In the genomic region with DNA sequence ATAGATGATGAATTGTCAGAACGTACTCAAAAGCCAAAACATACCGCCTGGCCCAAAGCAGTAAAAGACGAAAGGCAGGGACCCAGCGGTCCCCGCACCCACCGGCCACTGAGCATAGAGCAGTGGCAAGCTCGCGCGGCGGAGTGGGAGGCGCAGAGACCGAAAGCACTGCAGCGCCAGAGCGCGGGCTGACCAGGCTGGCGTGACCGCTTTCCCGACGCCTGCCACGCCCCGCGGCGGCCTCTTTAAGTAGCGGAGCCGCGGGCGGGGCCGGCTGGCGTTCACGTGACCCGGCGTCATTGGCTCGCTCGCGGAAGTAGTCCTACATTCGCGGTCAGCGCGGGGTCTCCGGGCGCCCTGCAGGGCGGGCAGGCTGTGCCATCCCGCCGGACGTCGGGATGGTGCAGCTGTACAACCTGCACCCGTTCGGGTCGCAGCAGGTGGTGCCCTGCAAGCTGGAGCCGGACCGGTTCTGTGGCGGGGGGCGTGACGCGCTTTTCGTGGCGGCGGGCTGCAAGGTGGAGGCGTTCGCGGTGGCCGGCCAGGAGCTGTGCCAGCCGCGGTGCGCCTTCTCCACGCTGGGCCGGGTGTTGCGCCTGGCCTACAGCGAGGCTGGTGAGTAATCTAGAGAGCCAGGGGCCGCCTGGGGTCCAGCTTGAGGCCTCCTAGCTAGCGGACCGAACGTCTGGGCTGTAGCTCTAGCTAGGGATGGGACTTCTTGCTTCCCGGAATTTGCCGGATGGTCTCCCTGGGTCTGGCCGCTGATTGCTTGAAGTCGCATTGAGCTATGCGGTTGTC, we compare ENCODE assay signal across 8 cellular contexts.
DNase-seq lines count a peak whose midpoint lies in the region; ATAC-seq and TF ChIP-seq lines count a peak whose summit lies in the region.

A gene with protein sequence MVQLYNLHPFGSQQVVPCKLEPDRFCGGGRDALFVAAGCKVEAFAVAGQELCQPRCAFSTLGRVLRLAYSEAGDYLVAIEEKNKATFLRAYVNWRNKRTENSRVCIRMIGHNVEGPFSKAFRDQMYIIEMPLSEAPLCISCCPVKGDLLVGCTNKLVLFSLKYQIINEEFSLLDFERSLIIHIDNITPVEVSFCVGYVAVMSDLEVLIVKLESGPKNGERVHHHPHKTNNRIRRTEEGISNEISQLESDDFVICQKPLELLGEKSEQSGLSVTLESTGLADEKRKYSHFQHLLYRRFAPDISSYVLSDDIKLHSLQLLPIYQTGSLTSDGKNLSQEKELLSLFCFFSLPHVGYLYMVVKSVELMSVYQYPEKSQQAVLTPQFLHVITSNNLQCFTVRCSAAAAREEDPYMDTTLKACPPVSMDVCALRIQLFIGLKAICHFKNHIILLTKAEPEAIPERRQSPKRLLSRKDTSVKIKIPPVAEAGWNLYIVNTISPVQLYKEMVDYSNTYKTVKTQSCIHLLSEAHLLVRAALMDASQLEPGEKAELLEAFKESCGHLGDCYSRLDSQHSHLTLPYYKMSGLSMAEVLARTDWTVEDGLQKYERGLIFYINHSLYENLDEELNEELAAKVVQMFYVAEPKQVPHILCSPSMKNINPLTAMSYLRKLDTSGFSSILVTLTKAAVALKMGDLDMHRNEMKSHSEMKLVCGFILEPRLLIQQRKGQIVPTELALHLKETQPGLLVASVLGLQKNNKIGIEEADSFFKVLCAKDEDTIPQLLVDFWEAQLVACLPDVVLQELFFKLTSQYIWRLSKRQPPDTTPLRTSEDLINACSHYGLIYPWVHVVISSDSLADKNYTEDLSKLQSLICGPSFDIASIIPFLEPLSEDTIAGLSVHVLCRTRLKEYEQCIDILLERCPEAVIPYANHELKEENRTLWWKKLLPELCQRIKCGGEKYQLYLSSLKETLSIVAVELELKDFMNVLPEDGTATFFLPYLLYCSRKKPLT (plus strand): TSS at position 313 of the 798 bp plus-strand sequence. CDS start 86 bp downstream, at position 399.

- H3K4me3 Mint-ChIP-seq in central memory CD8-positive, alpha-beta T cell = peak within 1 kb of the TSS; percentile 97

- H3K4me1 Mint-ChIP-seq in central memory CD8-positive, alpha-beta T cell = peaks cover 43% of the 10 kb centered on the region

- H3K36me3 Mint-ChIP-seq in central memory CD8-positive, alpha-beta T cell (ENCODE audit: insufficient read depth) = peaks cover 21% of the 10 kb centered on the region

- H3K27me3 Mint-ChIP-seq in central memory CD8-positive, alpha-beta T cell = peaks cover 7% of the 10 kb centered on the region

- DNase-seq in AML-193 (lab: John Stamatoyannopoulos, UW) (peak; percentile 96 to 97), NCI-H446 (lab: John Stamatoyannopoulos, UW) (peak; percentile 51 to 95), islet precursor cell (peak; percentile 94)
- DNase-seq in activated CD4-positive, CD25-positive, alpha-beta regulatory T cell treated with anti-CD3 and anti-CD28 coated beads, Interleukin-2, amount 50 U/mL, for 16 hours (ENCODE audit: low read depth, low spot score) = peak; percentile 59
- DNase-seq in central memory CD8-positive, alpha-beta T cell (ENCODE audit: low spot score in 2 of 2) = peak; percentile 54 to 62
- peak; percentile 59 to 79 (median 60) for DNase-seq in stimulated activated CD4-positive, alpha-beta T cell treated with anti-CD3 and anti-CD28 coated beads, Interleukin-12 subunit alpha, Interleukin-12 subunit beta, amount 100 ng/mL, for 48 hours (ENCODE audit: low read depth in 2 of 3, low spot score in 1 of 3)

- no peaks in the 10 kb centered on the region for H3K9me3 Mint-ChIP-seq in central memory CD8-positive, alpha-beta T cell

- peak; percentile 94 for TF ChIP-seq POLR2A in GM19099 (IDR thresholded peaks at IDR 0.05; ENCODE audit: extremely low read depth, insufficient read length, low read depth)

- peak within 1 kb of the TSS; percentile 94 for H3K27ac Mint-ChIP-seq in central memory CD8-positive, alpha-beta T cell (ENCODE audit: low read depth)

- peak; percentile 86 for ATAC-seq in HG03378 (IDR thresholded peaks at IDR 0.05; ENCODE audit: unreplicated experiment)
- ATAC-seq in central memory CD8-positive, alpha-beta T cell (replicated peaks; ENCODE audit: extremely low read depth, poor library complexity, severe bottlenecking) = peak; percentile 79

Comparison
In these comparisons a context has a peak if more than half of its experiments do, and no peak if none do; other contexts are left out.
1. Peak in every context shown above with its lines: DNase-seq and ATAC-seq.